ENCODE assay signal across 22 cellular contexts in genomic region chr11:40732107-40732506, GRCh38.
DNase-seq lines count a peak whose midpoint lies in the region; ATAC-seq, FAIRE-seq and TF ChIP-seq lines count a peak whose summit lies in the region.
"Had no signal": no experiment of that assay in that cellular context is flagged by ENCODE, and none has a peak within 500 bp of the region (broad histone marks: within the 10 kb centered on the region; RNA-seq: fewer than 3 reads in every experiment).

No MANE protein-coding gene starts in this region.

- H4K20me1 ChIP-seq in OCI-LY3 (ENCODE audit: insufficient read depth, low read length) = no peaks in the 10 kb centered on the region

- no peak overlapping the region for H3K4me2 ChIP-seq in OCI-LY3 (ENCODE audit: low read length)

- H3K36me3 ChIP-seq in OCI-LY3 (replicated peaks; ENCODE audit: low read depth, low read length) (no peaks in the 10 kb centered on the region), heart right ventricle (no peaks in the 10 kb centered on the region)
- H3K36me3 ChIP-seq: SJCRH30 had no signal

- H3K4me1 ChIP-seq in OCI-LY3 (ENCODE audit: low read length) (no peaks in the 10 kb centered on the region), heart right ventricle (no peaks in the 10 kb centered on the region)
- H3K4me1 ChIP-seq: SJCRH30 had no signal

- 65 to 70% methylated on average over 4 of the region's 4 CpGs for WGBS in heart right ventricle, 2 donors

- H3K9ac ChIP-seq in OCI-LY3 (ENCODE audit: low read length) = no peak overlapping the region

- TF ChIP-seq POLR2A in H54 (IDR thresholded peaks at IDR 0.05; ENCODE audit: low read depth, low read length) = no peak

- H3K4me3 ChIP-seq in OCI-LY3 (ENCODE audit: low read length) = no peak overlapping the region
- no peak overlapping the region for H3K4me3 ChIP-seq in heart right ventricle
- H3K4me3 ChIP-seq: SJCRH30 had no signal

- H2AFZ ChIP-seq in OCI-LY3 (ENCODE audit: low read depth, low read length) = peak overlapping the region; percentile 65; the same call in 1 of the 2 replicates

- no peak for TF ChIP-seq CTCF in OCI-LY3 (IDR thresholded peaks at IDR 0.05; ENCODE audit: low read depth, low read length)
- no peak for TF ChIP-seq CTCF in heart right ventricle (IDR thresholded peaks at IDR 0.05)

- no peaks in the 10 kb centered on the region for H3K79me2 ChIP-seq in OCI-LY3 (ENCODE audit: low read length)

- DNase-seq in Ammon's horn (ENCODE audit: low spot score) = peak; percentile 3
- DNase-seq in NCI-H2081 (lab: John Stamatoyannopoulos, UW) = peak; percentile 23 to 65
- DNase-seq in medulla oblongata (ENCODE audit: extremely low spot score) = peak; percentile 20
- no peak for DNase-seq in head of caudate nucleus
- DNase-seq in H54 (ENCODE audit: insufficient read length, low spot score) = no peak
- DNase-seq in heart right ventricle = no peak
- DNase-seq: AML-193; Calu3; CD8-positive, alpha-beta memory T cell; DMS153; GDM1; IMR-90; NCI-H1436 treated with DMSO at 0.1 percent for 48 hours; NCI-H2029; NCI-H2171; NCI-H526 treated with DMSO at 0.1 percent for 48 hours; SJCRH30 had no signal

- no peaks in the 10 kb centered on the region for H3K27me3 ChIP-seq in OCI-LY3 (ENCODE audit: low read depth, low read length)
- H3K27me3 ChIP-seq in heart right ventricle = no peaks in the 10 kb centered on the region
- H3K27me3 ChIP-seq: SJCRH30 had no signal

- ATAC-seq in heart right ventricle (no peak), HG02588 (IDR thresholded peaks at IDR 0.05; ENCODE audit: unreplicated experiment) (no peak)

- no peaks in the 10 kb centered on the region for H3K9me3 ChIP-seq in OCI-LY3 (ENCODE audit: insufficient read depth, low read length)
- H3K9me3 ChIP-seq in heart right ventricle = peaks cover 0 to 48% (median under 1%) of the 10 kb centered on the region in 11 donors
- H3K9me3 ChIP-seq: SJCRH30 had no signal

- FAIRE-seq in H54 (lab: Jason Lieb, UNC) = no peak
- FAIRE-seq: H1, HTR-8/SVneo had no signal

- intact Hi-C loops in head of caudate nucleus (cut with DNase I) (no loop called here), heart right ventricle (cut with DNase I) (no loop called here)

- no peak overlapping the region for H3K27ac ChIP-seq in OCI-LY3 (ENCODE audit: low read length)
- H3K27ac ChIP-seq in heart right ventricle = no peak overlapping the region
- H3K27ac ChIP-seq: C4-2B, SJCRH30 had no signal

Comparison
In these comparisons a context has a peak if more than half of its experiments do, and no peak if none do; other contexts are left out.
1. DNase-seq: peak in Ammon's horn (single experiment), NCI-H2081 (2 of 2) and medulla oblongata (single experiment); none in head of caudate nucleus (0 of 42), H54 (single experiment) and heart right ventricle (0 of 2).